In the genomic region with DNA sequence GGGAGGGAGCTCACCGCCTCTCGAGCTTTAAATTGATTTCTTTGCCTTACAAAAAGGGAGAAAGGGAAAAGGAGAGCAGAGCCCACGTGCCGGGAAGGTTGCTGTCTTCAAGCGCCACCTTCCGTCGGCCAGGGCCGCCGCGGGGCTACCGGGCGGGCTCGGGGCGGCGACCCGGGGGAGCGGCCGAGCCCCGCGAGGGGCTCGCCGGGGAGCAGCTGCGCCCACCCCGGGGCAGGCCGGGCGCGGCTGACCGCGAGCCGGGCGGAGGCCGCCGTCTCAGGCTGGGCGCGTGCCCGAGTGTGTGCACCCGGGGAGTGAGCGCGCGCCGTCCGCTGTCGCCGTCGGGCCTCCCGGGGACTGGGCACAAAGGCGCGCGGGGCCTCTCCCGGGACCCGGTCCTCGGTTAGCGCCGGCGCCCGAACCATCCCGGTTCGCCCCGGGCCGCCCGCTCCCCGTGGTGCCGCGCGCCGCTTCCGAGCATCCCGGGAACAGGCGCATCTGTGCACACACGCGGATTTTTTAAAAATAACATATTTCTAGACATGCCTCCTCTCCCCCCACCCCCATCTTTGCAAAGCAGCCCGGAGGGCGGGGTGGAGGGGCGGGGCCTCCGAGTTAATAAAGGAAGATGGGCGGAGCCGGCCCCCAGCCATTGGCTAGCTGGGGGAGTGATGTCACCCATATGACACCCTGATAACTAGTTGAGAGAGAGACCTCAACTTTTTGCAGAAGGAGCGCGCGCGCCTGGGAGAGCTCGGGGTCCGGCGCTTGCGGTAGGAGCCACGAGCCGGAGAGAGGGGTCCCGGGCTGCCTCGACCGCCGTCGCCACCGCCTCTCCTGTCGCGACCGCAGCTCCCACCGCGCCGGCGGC, we compare ENCODE assay signal across 9 cellular contexts. TPM values are rescaled to one million over a fixed set of nuclear protein-coding genes. Genes with fewer than 3 reads are reported as not detected.
A peak's percentile ranks its signal among the peaks of the same experiment; 100 is the strongest.
DNase-seq lines count a peak whose midpoint lies in the region; ATAC-seq and TF ChIP-seq lines count a peak whose summit lies in the region.
"Had no signal": no experiment of that assay in that cellular context is flagged by ENCODE, and none has a peak within 500 bp of the region (broad histone marks: within the 10 kb centered on the region; RNA-seq: fewer than 3 reads in every experiment).

A gene (plus strand): TSS at position 726 of the 871 bp plus-strand sequence. CDS start 338 bp downstream, outside the sequence.

- DNase-seq in activated naive CD4-positive, alpha-beta T cell treated with anti-CD3 and anti-CD28 coated beads, Interleukin-2, amount 10 ng/mL, durations not matched to agents 7 days and 5 days: no peak
- no peak for DNase-seq in activated naive CD4-positive, alpha-beta T cell treated with anti-CD3 and anti-CD28 coated beads, Interleukin-2, amount 50 U/mL, for 72 hours (ENCODE audit: low spot score in 2 of 2)
- DNase-seq in activated T-helper 1 cell treated with anti-CD3 and anti-CD28 coated beads, Interleukin-12 subunit alpha, Interleukin-12 subunit beta, Interleukin-2, Interleukin-4 antibody, amounts not matched to agents 30 ng/mL and 10 ng/mL and 1 ng/mL, durations not matched to agents 14 hours and 24 hours and 36 hours (ENCODE audit: low spot score): no peak
- DNase-seq in hippocampal formation (lab: John Stamatoyannopoulos, UW): peak; percentile 43 to 53
- no peak for DNase-seq in mesenteric fat pad (ENCODE audit: low spot score)
- no peak for DNase-seq in lower leg skin (ENCODE audit: low spot score in 2 of 2)

- CTCF ChIA-PET in activated naive CD4-positive, alpha-beta T cell treated with anti-CD3 and anti-CD28 coated beads, Interleukin-2, amount 10 ng/mL, durations not matched to agents 7 days and 5 days (lab: Charles Lee): no interaction called here

- H3K4me3 ChIP-seq in lower leg skin (ENCODE audit: low read depth, poor library complexity, severe bottlenecking): no peak within 1 kb of the TSS

- TF ChIP-seq CTCF in lower leg skin (IDR thresholded peaks at IDR 0.05): no peak

- intact Hi-C loops in activated T-helper 1 cell treated with anti-CD3 and anti-CD28 coated beads, Interleukin-12 subunit alpha, Interleukin-12 subunit beta, Interleukin-2, Interleukin-4 antibody, amounts not matched to agents 30 ng/mL and 10 ng/mL and 1 ng/mL, durations not matched to agents 14 hours and 24 hours and 36 hours (cut with micrococcal nuclease): no loop called here
- intact Hi-C loops in lower leg skin (cut with DNase I; ENCODE audit: low total_unique reads): no loop called here

- ATAC-seq in activated naive CD4-positive, alpha-beta T cell treated with anti-CD3 and anti-CD28 coated beads, Interleukin-2, amount 50 U/mL, for 72 hours: no peak
- ATAC-seq in stimulated activated memory B cell treated with anti-CD40 and anti-IgM and Interleukin-4, amounts not matched to agents 10 μg/mL and 1 μg/mL and 100 μg/mL, for 72 hours: no peak
- no peak for ATAC-seq in GM19351 (IDR thresholded peaks at IDR 0.05; ENCODE audit: unreplicated experiment)

- peaks cover 7% of the 10 kb centered on the region for H3K36me3 Mint-ChIP-seq in activated naive CD4-positive, alpha-beta T cell treated with anti-CD3 and anti-CD28 coated beads, Interleukin-2, amount 10 ng/mL, durations not matched to agents 7 days and 5 days
- H3K36me3 Mint-ChIP-seq in activated naive CD4-positive, alpha-beta T cell treated with anti-CD3 and anti-CD28 coated beads, Interleukin-2, amount 50 U/mL, for 72 hours: peaks cover 21 to 24% of the 10 kb centered on the region in 2 donors
- peaks cover 9% of the 10 kb centered on the region for H3K36me3 Mint-ChIP-seq in activated T-helper 1 cell treated with anti-CD3 and anti-CD28 coated beads, Interleukin-12 subunit alpha, Interleukin-12 subunit beta, Interleukin-2, Interleukin-4 antibody, amounts not matched to agents 30 ng/mL and 10 ng/mL and 1 ng/mL, durations not matched to agents 14 hours and 24 hours and 36 hours (ENCODE audit: low read depth)
- no peaks in the 10 kb centered on the region for H3K36me3 Mint-ChIP-seq in stimulated activated memory B cell treated with anti-CD40 and anti-IgM and Interleukin-4, amounts not matched to agents 10 μg/mL and 1 μg/mL and 100 μg/mL, for 72 hours

- peaks cover 71% of the 10 kb centered on the region for H3K27me3 Mint-ChIP-seq in activated naive CD4-positive, alpha-beta T cell treated with anti-CD3 and anti-CD28 coated beads, Interleukin-2, amount 10 ng/mL, durations not matched to agents 7 days and 5 days
- peaks cover 43% of the 10 kb centered on the region for H3K27me3 Mint-ChIP-seq in activated T-helper 1 cell treated with anti-CD3 and anti-CD28 coated beads, Interleukin-12 subunit alpha, Interleukin-12 subunit beta, Interleukin-2, Interleukin-4 antibody, amounts not matched to agents 30 ng/mL and 10 ng/mL and 1 ng/mL, durations not matched to agents 14 hours and 24 hours and 36 hours (ENCODE audit: insufficient read depth)
- H3K27me3 Mint-ChIP-seq in stimulated activated memory B cell treated with anti-CD40 and anti-IgM and Interleukin-4, amounts not matched to agents 10 μg/mL and 1 μg/mL and 100 μg/mL, for 72 hours: peaks cover 41% of the 10 kb centered on the region

- no peak for TF ChIP-seq POLR2A in lower leg skin (IDR thresholded peaks at IDR 0.05)

- no peaks in the 10 kb centered on the region for H3K9me3 Mint-ChIP-seq in activated naive CD4-positive, alpha-beta T cell treated with anti-CD3 and anti-CD28 coated beads, Interleukin-2, amount 10 ng/mL, durations not matched to agents 7 days and 5 days
- H3K9me3 Mint-ChIP-seq in activated naive CD4-positive, alpha-beta T cell treated with anti-CD3 and anti-CD28 coated beads, Interleukin-2, amount 50 U/mL, for 72 hours: no peaks in the 10 kb centered on the region
- peaks cover 7% of the 10 kb centered on the region for H3K9me3 Mint-ChIP-seq in activated T-helper 1 cell treated with anti-CD3 and anti-CD28 coated beads, Interleukin-12 subunit alpha, Interleukin-12 subunit beta, Interleukin-2, Interleukin-4 antibody, amounts not matched to agents 30 ng/mL and 10 ng/mL and 1 ng/mL, durations not matched to agents 14 hours and 24 hours and 36 hours
- H3K9me3 Mint-ChIP-seq in stimulated activated memory B cell treated with anti-CD40 and anti-IgM and Interleukin-4, amounts not matched to agents 10 μg/mL and 1 μg/mL and 100 μg/mL, for 72 hours: peaks cover 6% of the 10 kb centered on the region

- H3K4me3 Mint-ChIP-seq in activated naive CD4-positive, alpha-beta T cell treated with anti-CD3 and anti-CD28 coated beads, Interleukin-2, amount 10 ng/mL, durations not matched to agents 7 days and 5 days: no peak within 1 kb of the TSS
- no peak within 1 kb of the TSS for H3K4me3 Mint-ChIP-seq in activated T-helper 1 cell treated with anti-CD3 and anti-CD28 coated beads, Interleukin-12 subunit alpha, Interleukin-12 subunit beta, Interleukin-2, Interleukin-4 antibody, amounts not matched to agents 30 ng/mL and 10 ng/mL and 1 ng/mL, durations not matched to agents 14 hours and 24 hours and 36 hours
- H3K4me3 Mint-ChIP-seq in stimulated activated memory B cell treated with anti-CD40 and anti-IgM and Interleukin-4, amounts not matched to agents 10 μg/mL and 1 μg/mL and 100 μg/mL, for 72 hours: peak within 1 kb of the TSS; percentile 41

- H3K27ac Mint-ChIP-seq in activated naive CD4-positive, alpha-beta T cell treated with anti-CD3 and anti-CD28 coated beads, Interleukin-2, amount 10 ng/mL, durations not matched to agents 7 days and 5 days: peak within 1 kb of the TSS; percentile 49
- H3K27ac Mint-ChIP-seq in activated naive CD4-positive, alpha-beta T cell treated with anti-CD3 and anti-CD28 coated beads, Interleukin-2, amount 50 U/mL, for 72 hours: peak within 1 kb of the TSS in 1 of 2 donors; percentile 36
- H3K27ac Mint-ChIP-seq in activated T-helper 1 cell treated with anti-CD3 and anti-CD28 coated beads, Interleukin-12 subunit alpha, Interleukin-12 subunit beta, Interleukin-2, Interleukin-4 antibody, amounts not matched to agents 30 ng/mL and 10 ng/mL and 1 ng/mL, durations not matched to agents 14 hours and 24 hours and 36 hours: peak within 1 kb of the TSS; percentile 34
- peak within 1 kb of the TSS; percentile 30 for H3K27ac Mint-ChIP-seq in stimulated activated memory B cell treated with anti-CD40 and anti-IgM and Interleukin-4, amounts not matched to agents 10 μg/mL and 1 μg/mL and 100 μg/mL, for 72 hours

- 4% methylated on average over 27 to 87 of the region's 100 CpGs for WGBS in lower leg skin, 2 donors

- H3K4me1 Mint-ChIP-seq in activated naive CD4-positive, alpha-beta T cell treated with anti-CD3 and anti-CD28 coated beads, Interleukin-2, amount 10 ng/mL, durations not matched to agents 7 days and 5 days: peaks cover 13% of the 10 kb centered on the region
- no peaks in the 10 kb centered on the region for H3K4me1 Mint-ChIP-seq in activated T-helper 1 cell treated with anti-CD3 and anti-CD28 coated beads, Interleukin-12 subunit alpha, Interleukin-12 subunit beta, Interleukin-2, Interleukin-4 antibody, amounts not matched to agents 30 ng/mL and 10 ng/mL and 1 ng/mL, durations not matched to agents 14 hours and 24 hours and 36 hours (ENCODE audit: low read depth)
- H3K4me1 Mint-ChIP-seq in stimulated activated memory B cell treated with anti-CD40 and anti-IgM and Interleukin-4, amounts not matched to agents 10 μg/mL and 1 μg/mL and 100 μg/mL, for 72 hours: peaks cover 21% of the 10 kb centered on the region

RNA-seq across cellular contexts. Expression of the gene that starts here (rescaled TPM):
- total RNA-seq in activated naive CD4-positive, alpha-beta T cell treated with anti-CD3 and anti-CD28 coated beads, Interleukin-2, amount 50 U/mL, for 72 hours: not detected
- not detected in 2 replicates for total RNA-seq in activated T-helper 1 cell treated with anti-CD3 and anti-CD28 coated beads, Interleukin-12 subunit alpha, Interleukin-12 subunit beta, Interleukin-2, Interleukin-4 antibody, amounts not matched to agents 30 ng/mL and 10 ng/mL and 1 ng/mL, durations not matched to agents 14 hours and 24 hours and 36 hours
- total RNA-seq in mesenteric fat pad: not detected
- total RNA-seq in lower leg skin: under 1 TPM in 2 of 4 donors, not detected in 2; 0.03 to 0.21 TPM
- total RNA-seq: T-helper 1 cell treated with Interleukin-12 subunit alpha and Interleukin-12 subunit beta and Interleukin-4 antibody, amounts not matched to agents 30 ng/mL and 1 ng/mL, for 36 hours had no signal

Comparison
In these comparisons a context has a peak if more than half of its experiments do, and no peak if none do; other contexts are left out.
1. DNase-seq: peak in hippocampal formation (2 of 2); none in activated naive CD4-positive, alpha-beta T cell treated with anti-CD3 and anti-CD28 coated beads, Interleukin-2, amount 10 ng/mL, durations not matched to agents 7 days and 5 days (single experiment), activated naive CD4-positive, alpha-beta T cell treated with anti-CD3 and anti-CD28 coated beads, Interleukin-2, amount 50 U/mL, for 72 hours (0 of 2), activated T-helper 1 cell treated with anti-CD3 and anti-CD28 coated beads, Interleukin-12 subunit alpha, Interleukin-12 subunit beta, Interleukin-2, Interleukin-4 antibody, amounts not matched to agents 30 ng/mL and 10 ng/mL and 1 ng/mL, durations not matched to agents 14 hours and 24 hours and 36 hours (single experiment), mesenteric fat pad (single experiment) and lower leg skin (0 of 2).